ENCODE assay signal across 23 cellular contexts in the genomic region with DNA sequence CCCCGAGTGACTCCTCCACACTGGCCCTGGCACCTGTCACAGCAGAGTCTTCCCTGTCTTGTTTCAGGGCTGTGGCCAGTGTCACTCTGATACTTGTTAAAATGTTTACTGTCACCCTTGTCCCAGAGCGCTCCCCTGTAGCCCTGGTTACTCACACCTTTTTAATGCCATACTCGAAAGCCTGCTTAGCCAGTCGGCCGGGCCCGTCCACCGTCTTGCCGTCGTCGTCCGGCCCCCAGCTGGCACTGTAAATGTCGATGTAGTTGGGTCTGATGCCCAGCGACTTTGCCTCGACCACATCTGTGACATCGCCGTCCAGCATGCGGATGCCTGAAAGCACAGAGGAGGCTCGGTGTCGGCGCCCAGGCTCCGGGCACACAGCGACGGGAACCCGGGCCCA.
"Had no signal": no experiment of that assay in that cellular context is flagged by ENCODE, and none has a peak within 500 bp of the region (broad histone marks: within the 10 kb centered on the region; RNA-seq: fewer than 3 reads in every experiment).

No MANE protein-coding gene starts in this region.

- H3K36me3 ChIP-seq: adrenal gland, breast epithelium, neutrophil, tibial nerve, uterus, WERI-Rb-1 had no signal

- H3K4me1 ChIP-seq: adrenal gland, breast epithelium, esophagus muscularis mucosa, parathyroid adenoma, right lobe of liver, tibial nerve, uterus had no signal

- H3K4me3 ChIP-seq: adrenal gland, breast epithelium, esophagus muscularis mucosa, hepatocyte, right lobe of liver, skin epidermis, tibial nerve, uterus had no signal

- H3K36me3 Mint-ChIP-seq: activated naive CD4-positive, alpha-beta T cell treated with anti-CD3 and anti-CD28 coated beads, Interleukin-2, amount 50 U/mL, for 24 hours; memory B cell had no signal

- H3K9me3 ChIP-seq: adrenal gland, breast epithelium, esophagus muscularis mucosa, neutrophil, right lobe of liver, uterus had no signal

- H3K9ac ChIP-seq: parathyroid adenoma had no signal

- H3K27ac ChIP-seq: adrenal gland, breast epithelium, esophagus muscularis mucosa, hepatocyte, neutrophil, parathyroid adenoma, right lobe of liver, skin epidermis, tibial nerve, uterus, WERI-Rb-1 had no signal

- H3K4me1 Mint-ChIP-seq: activated CD4-positive, alpha-beta T cell treated with anti-CD3 and anti-CD28 coated beads, Interleukin-2, amount 10 ng/mL, durations not matched to agents 7 days and 5 days; activated naive CD4-positive, alpha-beta T cell treated with anti-CD3 and anti-CD28 coated beads, Interleukin-2, amount 50 U/mL, for 24 hours; central memory CD8-positive, alpha-beta T cell; memory B cell had no signal

- H3K9me3 Mint-ChIP-seq: activated CD4-positive, alpha-beta T cell treated with anti-CD3 and anti-CD28 coated beads, Interleukin-2, amount 10 ng/mL, durations not matched to agents 7 days and 5 days; activated CD8-positive, alpha-beta T cell treated with anti-CD3 and anti-CD28 coated beads for 36 hours; activated naive CD4-positive, alpha-beta T cell treated with anti-CD3 and anti-CD28 coated beads, Interleukin-2, amount 50 U/mL, for 24 hours; central memory CD8-positive, alpha-beta T cell; memory B cell; stimulated activated naive CD8-positive, alpha-beta T cell treated with anti-CD3 and anti-CD28 coated beads, Interleukin-15, Interleukin-2, amounts not matched to agents 100 ng/mL and 50 ng/mL, for 24 hours had no signal

- H3K27me3 ChIP-seq: adrenal gland, breast epithelium, hepatocyte, right lobe of liver, uterus had no signal

- H2AFZ ChIP-seq: hepatocyte, parathyroid adenoma had no signal

- H3K4me2 ChIP-seq: hepatocyte had no signal

- H3K79me2 ChIP-seq: hepatocyte, parathyroid adenoma had no signal

- DNase-seq: activated CD4-positive, alpha-beta T cell treated with anti-CD3 and anti-CD28 coated beads, Interleukin-2, amount 10 ng/mL, durations not matched to agents 7 days and 5 days; activated CD4-positive, CD25-positive, alpha-beta regulatory T cell treated with anti-CD3 and anti-CD28 coated beads, Interleukin-2, amount 50 U/mL, for 72 hours; activated gamma-delta T cell treated with Interleukin-2 at 50 U/mL for 16 hours; activated T-cell treated with anti-CD3 and anti-CD28 coated beads, Interleukin-2, amount 50 U/mL, for 1 hour; glutamatergic neuron; right lobe of liver; stimulated activated CD4-positive, alpha-beta T cell treated with anti-CD3 and anti-CD28 coated beads, Interleukin-1b, Interleukin-23, amount 100 ng/mL, for 48 hours; uterus; WERI-Rb-1 had no signal

- H3K27ac Mint-ChIP-seq: activated CD4-positive, alpha-beta T cell treated with anti-CD3 and anti-CD28 coated beads, Interleukin-2, amount 10 ng/mL, durations not matched to agents 7 days and 5 days; activated naive CD4-positive, alpha-beta T cell treated with anti-CD3 and anti-CD28 coated beads, Interleukin-2, amount 50 U/mL, for 24 hours; memory B cell; nephron; stimulated activated naive CD8-positive, alpha-beta T cell treated with anti-CD3 and anti-CD28 coated beads, Interleukin-15, Interleukin-2, amounts not matched to agents 100 ng/mL and 50 ng/mL, for 24 hours had no signal

- H3K4me3 Mint-ChIP-seq: activated CD4-positive, alpha-beta T cell treated with anti-CD3 and anti-CD28 coated beads, Interleukin-2, amount 10 ng/mL, durations not matched to agents 7 days and 5 days; activated naive CD4-positive, alpha-beta T cell treated with anti-CD3 and anti-CD28 coated beads, Interleukin-2, amount 50 U/mL, for 24 hours; central memory CD8-positive, alpha-beta T cell; memory B cell; nephron; stimulated activated naive CD8-positive, alpha-beta T cell treated with anti-CD3 and anti-CD28 coated beads, Interleukin-15, Interleukin-2, amounts not matched to agents 100 ng/mL and 50 ng/mL, for 24 hours had no signal
